1 cellular context compared by ENCODE assay signal in the genomic region with DNA sequence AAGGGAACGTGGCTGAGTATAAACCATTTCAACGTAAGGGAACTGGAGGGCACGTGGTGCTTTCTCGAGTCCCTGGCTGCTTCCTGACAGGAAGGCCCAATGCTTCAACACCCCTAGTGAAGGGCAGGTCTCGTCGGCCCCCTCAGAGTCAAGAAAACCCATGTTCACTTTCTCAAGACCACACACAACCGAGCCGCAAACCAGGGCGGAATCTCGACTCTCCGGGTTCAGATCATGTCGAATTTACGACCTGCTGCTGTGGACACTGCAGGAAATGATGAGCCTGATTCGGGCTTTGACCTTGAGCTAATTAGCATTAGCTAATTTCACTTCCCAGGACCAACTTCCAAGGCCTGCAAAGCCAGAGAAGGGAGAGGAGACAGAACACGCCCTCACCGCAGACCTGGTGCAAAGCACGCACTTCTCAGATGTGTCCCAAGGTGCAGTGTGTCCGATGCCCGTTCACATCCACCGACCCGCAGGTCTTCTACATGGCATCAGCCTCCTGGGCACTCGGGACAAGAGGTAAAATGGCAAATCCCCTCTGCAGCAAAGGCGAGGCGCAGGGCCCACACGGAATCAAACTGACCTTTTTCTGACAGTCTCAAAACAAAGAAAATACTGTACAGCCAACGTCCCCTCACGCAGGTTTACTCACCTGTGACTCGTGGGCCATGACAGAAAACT.
TF ChIP-seq lines count a peak whose summit lies in the region.

No MANE protein-coding gene starts in this region.

TF ChIP-seq in HepG2, 621 proteins besides CTCF, POLR2A, EP300 and RAD21:
- TF ChIP-seq, protein P1, sequence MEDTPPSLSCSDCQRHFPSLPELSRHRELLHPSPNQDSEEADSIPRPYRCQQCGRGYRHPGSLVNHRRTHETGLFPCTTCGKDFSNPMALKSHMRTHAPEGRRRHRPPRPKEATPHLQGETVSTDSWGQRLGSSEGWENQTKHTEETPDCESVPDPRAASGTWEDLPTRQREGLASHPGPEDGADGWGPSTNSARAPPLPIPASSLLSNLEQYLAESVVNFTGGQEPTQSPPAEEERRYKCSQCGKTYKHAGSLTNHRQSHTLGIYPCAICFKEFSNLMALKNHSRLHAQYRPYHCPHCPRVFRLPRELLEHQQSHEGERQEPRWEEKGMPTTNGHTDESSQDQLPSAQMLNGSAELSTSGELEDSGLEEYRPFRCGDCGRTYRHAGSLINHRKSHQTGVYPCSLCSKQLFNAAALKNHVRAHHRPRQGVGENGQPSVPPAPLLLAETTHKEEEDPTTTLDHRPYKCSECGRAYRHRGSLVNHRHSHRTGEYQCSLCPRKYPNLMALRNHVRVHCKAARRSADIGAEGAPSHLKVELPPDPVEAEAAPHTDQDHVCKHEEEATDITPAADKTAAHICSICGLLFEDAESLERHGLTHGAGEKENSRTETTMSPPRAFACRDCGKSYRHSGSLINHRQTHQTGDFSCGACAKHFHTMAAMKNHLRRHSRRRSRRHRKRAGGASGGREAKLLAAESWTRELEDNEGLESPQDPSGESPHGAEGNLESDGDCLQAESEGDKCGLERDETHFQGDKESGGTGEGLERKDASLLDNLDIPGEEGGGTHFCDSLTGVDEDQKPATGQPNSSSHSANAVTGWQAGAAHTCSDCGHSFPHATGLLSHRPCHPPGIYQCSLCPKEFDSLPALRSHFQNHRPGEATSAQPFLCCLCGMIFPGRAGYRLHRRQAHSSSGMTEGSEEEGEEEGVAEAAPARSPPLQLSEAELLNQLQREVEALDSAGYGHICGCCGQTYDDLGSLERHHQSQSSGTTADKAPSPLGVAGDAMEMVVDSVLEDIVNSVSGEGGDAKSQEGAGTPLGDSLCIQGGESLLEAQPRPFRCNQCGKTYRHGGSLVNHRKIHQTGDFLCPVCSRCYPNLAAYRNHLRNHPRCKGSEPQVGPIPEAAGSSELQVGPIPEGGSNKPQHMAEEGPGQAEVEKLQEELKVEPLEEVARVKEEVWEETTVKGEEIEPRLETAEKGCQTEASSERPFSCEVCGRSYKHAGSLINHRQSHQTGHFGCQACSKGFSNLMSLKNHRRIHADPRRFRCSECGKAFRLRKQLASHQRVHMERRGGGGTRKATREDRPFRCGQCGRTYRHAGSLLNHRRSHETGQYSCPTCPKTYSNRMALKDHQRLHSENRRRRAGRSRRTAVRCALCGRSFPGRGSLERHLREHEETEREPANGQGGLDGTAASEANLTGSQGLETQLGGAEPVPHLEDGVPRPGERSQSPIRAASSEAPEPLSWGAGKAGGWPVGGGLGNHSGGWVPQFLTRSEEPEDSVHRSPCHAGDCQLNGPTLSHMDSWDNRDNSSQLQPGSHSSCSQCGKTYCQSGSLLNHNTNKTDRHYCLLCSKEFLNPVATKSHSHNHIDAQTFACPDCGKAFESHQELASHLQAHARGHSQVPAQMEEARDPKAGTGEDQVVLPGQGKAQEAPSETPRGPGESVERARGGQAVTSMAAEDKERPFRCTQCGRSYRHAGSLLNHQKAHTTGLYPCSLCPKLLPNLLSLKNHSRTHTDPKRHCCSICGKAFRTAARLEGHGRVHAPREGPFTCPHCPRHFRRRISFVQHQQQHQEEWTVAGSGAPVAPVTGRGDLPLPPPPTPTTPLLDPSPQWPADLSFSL (CRISPR knock-in tag; IDR thresholded peaks at IDR 0.05), result no peak
- no peak for TF ChIP-seq ZFP36L1 (CRISPR knock-in tag; IDR thresholded peaks at IDR 0.05)
- no peak for TF ChIP-seq RARA (CRISPR knock-in tag; IDR thresholded peaks at IDR 0.05)
- TF ChIP-seq SRSF1 (optimal IDR thresholded peaks at IDR 0.05; ENCODE audit: low read depth, low read length), result no peak
- TF ChIP-seq KLF16 (CRISPR knock-in tag; IDR thresholded peaks at IDR 0.05), result no peak
- TF ChIP-seq EZH2 (conservative IDR thresholded peaks at IDR 0.05; ENCODE audit: low read depth, low read length), result no peak
- no peak for TF ChIP-seq RXRA (CRISPR knock-in tag; IDR thresholded peaks at IDR 0.05)
- no peak for TF ChIP-seq MEIS2 (CRISPR knock-in tag; IDR thresholded peaks at IDR 0.05)
- TF ChIP-seq, protein P2, sequence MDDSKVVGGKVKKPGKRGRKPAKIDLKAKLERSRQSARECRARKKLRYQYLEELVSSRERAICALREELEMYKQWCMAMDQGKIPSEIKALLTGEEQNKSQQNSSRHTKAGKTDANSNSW (CRISPR knock-in tag; IDR thresholded peaks at IDR 0.05; ENCODE audit: borderline replicate concordance), result no peak
- no peak for TF ChIP-seq KDM5B (CRISPR knock-in tag; IDR thresholded peaks at IDR 0.05; ENCODE audit: borderline replicate concordance)
- no peak for TF ChIP-seq ZBTB38 (CRISPR knock-in tag; IDR thresholded peaks at IDR 0.05)
- TF ChIP-seq RFX3 (CRISPR knock-in tag; IDR thresholded peaks at IDR 0.05), result no peak
- no peak for TF ChIP-seq ZSCAN22 (CRISPR knock-in tag; IDR thresholded peaks at IDR 0.05)
- no peak for TF ChIP-seq ZNF260 (CRISPR knock-in tag; IDR thresholded peaks at IDR 0.05; ENCODE audit: borderline replicate concordance, low read depth)
- no peak for TF ChIP-seq ZNF367 (CRISPR knock-in tag; IDR thresholded peaks at IDR 0.05; ENCODE audit: borderline replicate concordance)
